32 cellular contexts compared by ENCODE assay signal in the genomic region with DNA sequence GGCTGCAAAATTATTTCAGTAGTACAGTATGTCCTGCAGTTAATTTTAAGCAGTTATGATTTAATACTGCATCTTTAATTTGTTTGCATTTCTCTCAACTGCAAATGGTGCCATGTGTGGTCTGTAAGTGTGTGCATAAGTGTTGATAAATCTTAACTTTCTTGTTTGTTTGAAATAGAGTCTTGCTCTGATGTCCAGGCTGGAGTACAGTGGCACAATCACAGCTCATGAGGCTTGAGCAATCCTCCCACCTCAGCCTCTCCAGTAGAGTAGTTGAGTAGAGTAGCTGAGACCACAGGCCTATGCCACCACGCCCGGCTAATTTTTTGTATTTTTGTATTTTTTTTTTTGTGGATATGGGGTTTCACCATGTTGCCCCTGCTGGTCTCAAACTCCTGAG.
"Had no signal": no experiment of that assay in that cellular context is flagged by ENCODE, and none has a peak within 500 bp of the region (broad histone marks: within the 10 kb centered on the region; RNA-seq: fewer than 3 reads in every experiment).

No MANE protein-coding gene starts in this region.

- H3K36me3 ChIP-seq: adrenal gland, ascending aorta, brain microvascular endothelial cell, breast epithelium, cardiac muscle cell had no signal

- H3K27ac ChIP-seq: adrenal gland, ascending aorta, body of pancreas, brain microvascular endothelial cell, breast epithelium, cardiac muscle cell had no signal

- H3K4me3 ChIP-seq: adrenal gland, ascending aorta, body of pancreas, breast epithelium, cardiac muscle cell had no signal

- DNase-seq: activated effector memory CD4-positive, alpha-beta T cell treated with anti-CD3 and anti-CD28 coated beads, Interleukin-2, amount 50 U/mL, for 16 hours; activated effector memory CD4-positive, alpha-beta T cell treated with Interleukin-2 at 50 U/mL for 16 hours; activated gamma-delta T cell; activated gamma-delta T cell treated with Interleukin-2 at 50 U/mL for 16 hours; activated naive CD4-positive, alpha-beta T cell; activated naive CD4-positive, alpha-beta T cell treated with anti-CD3 and anti-CD28 coated beads for 36 hours; activated naive CD4-positive, alpha-beta T cell treated with anti-CD3 and anti-CD28 coated beads, Interleukin-2, amount 10 ng/mL, durations not matched to agents 7 days and 5 days; activated naive CD4-positive, alpha-beta T cell treated with Interleukin-2 at 50 U/mL for 16 hours; activated naive CD8-positive, alpha-beta T cell treated with anti-CD3 and anti-CD28 coated beads for 36 hours; activated naive CD8-positive, alpha-beta T cell treated with anti-CD3 and anti-CD28 coated beads, Interleukin-2, amount 10 ng/mL, durations not matched to agents 7 days and 5 days; activated naive CD8-positive, alpha-beta T cell treated with anti-CD3 and anti-CD28 coated beads, Interleukin-2, amount 50 U/mL, for 24 hours; activated T-cell treated with anti-CD3 and anti-CD28 coated beads for 4 hours; activated T-cell treated with anti-CD3 and anti-CD28 coated beads, Interleukin-2, amount 50 U/mL, for 1 hour; activated T-cell treated with anti-CD3 and anti-CD28 coated beads, Interleukin-2, amount 50 U/mL, for 24 hours; activated T-cell treated with anti-CD3 and anti-CD28 coated beads, Interleukin-2, amount 50 U/mL, for 4 hours; activated T-cell treated with anti-CD3 and anti-CD28 coated beads, Interleukin-2, amount 50 U/mL, for 48 hours; activated T-cell treated with anti-CD3 and anti-CD28 coated beads, Interleukin-2, amount 50 U/mL, for 72 hours; adrenal gland; amniotic stem cell; amygdala; anterior cingulate cortex; aorta; body of pancreas; brain microvascular endothelial cell; caudate nucleus; central memory CD4-positive, alpha-beta T cell; cerebellar nuclear complex had no signal

- H3K9me3 ChIP-seq: adrenal gland, ascending aorta, body of pancreas had no signal

- ATAC-seq: activated naive CD4-positive, alpha-beta T cell treated with anti-CD3 and anti-CD28 coated beads, Interleukin-2, amount 50 U/mL, for 72 hours; activated naive CD8-positive, alpha-beta T cell treated with anti-CD3 and anti-CD28 coated beads, Interleukin-2, amount 50 U/mL, for 24 hours; activated T-cell treated with anti-CD3 and anti-CD28 coated beads, Interleukin-2, amount 50 U/mL, for 4 hours; activated T-cell treated with anti-CD3 and anti-CD28 coated beads, Interleukin-2, amount 50 U/mL, for 72 hours; activated T-helper 17 cell treated with anti-CD3 and anti-CD28 coated beads, Interleukin-2, amount 50 U/mL, for 72 hours; body of pancreas had no signal

- H3K27me3 ChIP-seq: adrenal gland, ascending aorta, body of pancreas, brain microvascular endothelial cell, breast epithelium, cardiac muscle cell had no signal

- H3K4me1 ChIP-seq: adrenal gland, ascending aorta, body of pancreas, breast epithelium had no signal
